ENCODE assay signal across 10 cellular contexts in the genomic region with DNA sequence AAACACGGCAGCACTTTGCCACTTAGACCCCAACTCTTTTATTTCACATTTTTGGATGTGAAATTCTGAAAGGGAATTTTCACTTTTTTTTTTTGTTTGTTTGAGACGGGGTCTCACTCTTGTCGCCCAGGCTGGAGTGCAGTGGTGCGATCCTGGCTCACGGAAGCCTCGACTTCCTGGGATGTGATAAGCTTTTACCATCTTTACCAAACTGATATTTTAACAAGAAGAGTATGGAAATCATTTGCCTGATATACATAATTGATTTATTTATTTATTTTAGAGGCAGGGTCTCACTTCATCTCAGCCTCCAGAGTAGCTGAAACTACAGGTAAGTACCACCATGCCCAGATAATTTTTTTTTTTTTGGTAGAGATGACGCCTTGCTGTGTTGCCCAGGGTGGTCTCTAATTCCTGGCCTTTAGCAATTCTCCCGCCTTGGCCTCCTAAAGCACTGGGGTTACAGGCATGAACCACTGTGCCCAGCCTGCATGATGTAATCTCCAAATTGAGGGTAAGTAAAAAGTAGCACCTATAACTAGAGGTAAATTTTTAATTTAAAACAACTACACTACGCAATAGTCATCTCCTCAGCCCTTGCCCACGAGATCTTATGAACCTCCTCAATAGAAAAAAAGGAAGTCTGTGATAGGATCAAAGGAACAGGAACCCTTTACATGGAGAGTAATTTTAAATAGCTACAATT.
A peak's percentile ranks its signal among the peaks of the same experiment; 100 is the strongest.
DNase-seq lines count a peak whose midpoint lies in the region; ATAC-seq and TF ChIP-seq lines count a peak whose summit lies in the region.
"Had no signal": no experiment of that assay in that cellular context is flagged by ENCODE, and none has a peak within 500 bp of the region (broad histone marks: within the 10 kb centered on the region; RNA-seq: fewer than 3 reads in every experiment).

No MANE protein-coding gene starts in this region.

- TF ChIP-seq POLR2A in suprapubic skin (IDR thresholded peaks at IDR 0.05): no peak

- 91% methylated on average over 10 of the region's 10 CpGs for WGBS in suprapubic skin

- no peaks in the 10 kb centered on the region for H3K27me3 ChIP-seq in suprapubic skin

- no peaks in the 10 kb centered on the region for H3K36me3 ChIP-seq in suprapubic skin

- H3K4me1 Mint-ChIP-seq in activated CD4-positive, alpha-beta T cell treated with anti-CD3 and anti-CD28 coated beads, Interleukin-2, amount 10 ng/mL, durations not matched to agents 7 days and 5 days: peaks cover 89% of the 10 kb centered on the region
- peaks cover 94% of the 10 kb centered on the region for H3K4me1 Mint-ChIP-seq in activated CD4-positive, alpha-beta memory T cell treated with anti-CD3 and anti-CD28 coated beads for 36 hours (ENCODE audit: low read depth)
- peaks cover 80 to 97% of the 10 kb centered on the region in 2 donors for H3K4me1 Mint-ChIP-seq in immature natural killer cell

- peaks cover 60% of the 10 kb centered on the region for H3K36me3 Mint-ChIP-seq in activated CD4-positive, alpha-beta T cell treated with anti-CD3 and anti-CD28 coated beads, Interleukin-2, amount 10 ng/mL, durations not matched to agents 7 days and 5 days (ENCODE audit: low read depth)
- H3K36me3 Mint-ChIP-seq in activated CD4-positive, alpha-beta memory T cell treated with anti-CD3 and anti-CD28 coated beads for 36 hours: peaks cover 88% of the 10 kb centered on the region
- H3K36me3 Mint-ChIP-seq in immature natural killer cell: no peaks in the 10 kb centered on the region
- H3K36me3 Mint-ChIP-seq: mesothelial cell of epicardium had no signal

- no peaks in the 10 kb centered on the region for H3K9me3 ChIP-seq in suprapubic skin

- no peak for DNase-seq in activated CD4-positive, alpha-beta T cell treated with anti-CD3 and anti-CD28 coated beads, Interleukin-2, amount 10 ng/mL, durations not matched to agents 7 days and 5 days
- DNase-seq in activated CD4-positive, alpha-beta T cell treated with anti-CD3 and anti-CD28 coated beads for 4 hours: no peak
- peak; percentile 20 for DNase-seq in activated CD4-positive, alpha-beta memory T cell treated with anti-CD3 and anti-CD28 coated beads for 36 hours
- DNase-seq in immature natural killer cell (no peak), suprapubic skin (ENCODE audit: low spot score in 2 of 2) (no peak)
- DNase-seq in stimulated activated CD4-positive, alpha-beta T cell treated with anti-CD3 and anti-CD28 coated beads, Interleukin-12 subunit alpha, Interleukin-12 subunit beta, amount 100 ng/mL, for 4 hours: no peak

- TF ChIP-seq CTCF in suprapubic skin (IDR thresholded peaks at IDR 0.05): no peak

- H3K4me1 ChIP-seq in suprapubic skin: peaks cover 82% of the 10 kb centered on the region

- H3K9me3 Mint-ChIP-seq in activated CD4-positive, alpha-beta T cell treated with anti-CD3 and anti-CD28 coated beads, Interleukin-2, amount 10 ng/mL, durations not matched to agents 7 days and 5 days: no peaks in the 10 kb centered on the region
- no peaks in the 10 kb centered on the region for H3K9me3 Mint-ChIP-seq in activated CD4-positive, alpha-beta memory T cell treated with anti-CD3 and anti-CD28 coated beads for 36 hours
- H3K9me3 Mint-ChIP-seq in immature natural killer cell: no peaks in the 10 kb centered on the region
- H3K9me3 Mint-ChIP-seq: dendritic cell treated with granulocyte-macrophage colony-stimulating factor and Interleukin-4, amounts not matched to agents 40 ng/mL and 50 ng/mL, for 4 days; mesothelial cell of epicardium had no signal

- no peak overlapping the region for H3K4me3 ChIP-seq in suprapubic skin

- peak overlapping the region; percentile 82 for H3K4me3 Mint-ChIP-seq in activated CD4-positive, alpha-beta T cell treated with anti-CD3 and anti-CD28 coated beads, Interleukin-2, amount 10 ng/mL, durations not matched to agents 7 days and 5 days
- H3K4me3 Mint-ChIP-seq in activated CD4-positive, alpha-beta memory T cell treated with anti-CD3 and anti-CD28 coated beads for 36 hours: peak overlapping the region; percentile 83
- H3K4me3 Mint-ChIP-seq in immature natural killer cell: peak overlapping the region in 4 of 5 donors; percentile 55 to 98 (median 94)
- H3K4me3 Mint-ChIP-seq: dendritic cell treated with granulocyte-macrophage colony-stimulating factor and Interleukin-4, amounts not matched to agents 40 ng/mL and 50 ng/mL, for 4 days; mesothelial cell of epicardium had no signal

- peak overlapping the region; percentile 91 for H3K27ac ChIP-seq in suprapubic skin

- no peak for TF ChIP-seq EP300 in suprapubic skin (IDR thresholded peaks at IDR 0.05)

- intact Hi-C loops in activated CD4-positive, alpha-beta memory T cell treated with anti-CD3 and anti-CD28 coated beads for 36 hours (cut with micrococcal nuclease): loop anchor here (5.0 kb wide), 1 partner anchor 413 kb away; a partner anchor contains a TSS

- no peaks in the 10 kb centered on the region for H3K27me3 Mint-ChIP-seq in activated CD4-positive, alpha-beta T cell treated with anti-CD3 and anti-CD28 coated beads, Interleukin-2, amount 10 ng/mL, durations not matched to agents 7 days and 5 days
- no peaks in the 10 kb centered on the region for H3K27me3 Mint-ChIP-seq in activated CD4-positive, alpha-beta memory T cell treated with anti-CD3 and anti-CD28 coated beads for 36 hours
- peaks cover 4 to 52% (median 16%) of the 10 kb centered on the region in 3 donors for H3K27me3 Mint-ChIP-seq in immature natural killer cell (ENCODE audit: low read depth in 3 of 3)
- H3K27me3 Mint-ChIP-seq: dendritic cell treated with granulocyte-macrophage colony-stimulating factor and Interleukin-4, amounts not matched to agents 40 ng/mL and 50 ng/mL, for 4 days had no signal

- POLR2A ChIA-PET in activated CD4-positive, alpha-beta T cell treated with anti-CD3 and anti-CD28 coated beads, Interleukin-2, amount 10 ng/mL, durations not matched to agents 7 days and 5 days (lab: Charles Lee): interaction anchor here (0.6 kb wide), 1 partner anchor 36 kb away, joined by 12 read pairs; no protein-coding TSS in a partner anchor
- POLR2A ChIA-PET in activated CD4-positive, alpha-beta memory T cell treated with anti-CD3 and anti-CD28 coated beads for 36 hours (lab: Charles Lee): interaction anchor here (1.2 to 6.6 kb wide), 8 partner anchors 8 to 118 kb away, joined by 3 to 40 read pairs (median 7); no protein-coding TSS in a partner anchor

- CTCF ChIA-PET in activated CD4-positive, alpha-beta T cell treated with anti-CD3 and anti-CD28 coated beads, Interleukin-2, amount 10 ng/mL, durations not matched to agents 7 days and 5 days (lab: Charles Lee): interaction anchor here (0.6 to 3.2 kb wide), 12 partner anchors 9 to 45 kb away, joined by 3 to 15 read pairs (median 5); no protein-coding TSS in a partner anchor
- CTCF ChIA-PET in activated CD4-positive, alpha-beta memory T cell treated with anti-CD3 and anti-CD28 coated beads for 36 hours (lab: Charles Lee): no interaction called here

- ATAC-seq in HG02840 (IDR thresholded peaks at IDR 0.05; ENCODE audit: low FRiP score, unreplicated experiment) (no peak), HG03159 (IDR thresholded peaks at IDR 0.05; ENCODE audit: unreplicated experiment) (no peak)

- peak overlapping the region; percentile 94 for H3K27ac Mint-ChIP-seq in activated CD4-positive, alpha-beta T cell treated with anti-CD3 and anti-CD28 coated beads, Interleukin-2, amount 10 ng/mL, durations not matched to agents 7 days and 5 days
- H3K27ac Mint-ChIP-seq in activated CD4-positive, alpha-beta memory T cell treated with anti-CD3 and anti-CD28 coated beads for 36 hours: peak overlapping the region; percentile 94
- peak overlapping the region; percentile 95 to 98 (median 96) for H3K27ac Mint-ChIP-seq in immature natural killer cell
- H3K27ac Mint-ChIP-seq: mesothelial cell of epicardium had no signal
